Comparison of ENCODE assay signal across 1 cellular context in genomic region chr6:138692058-138692977, GRCh38.
A peak's percentile ranks its signal among the peaks of the same experiment; 100 is the strongest.
TF ChIP-seq lines count a peak whose summit lies in the region.

No MANE protein-coding gene starts in this region.

TF ChIP-seq in HepG2, 621 proteins besides CTCF, POLR2A, EP300 and RAD21 (continued from another document and continues in another):
- TF ChIP-seq GRHL1 (CRISPR knock-in tag; conservative IDR thresholded peaks at IDR 0.05) (no peak), ZNF12 (CRISPR knock-in tag; IDR thresholded peaks at IDR 0.05) (no peak), ZNF761 (CRISPR knock-in tag; conservative IDR thresholded peaks at IDR 0.05) (0 out of 2 replicates have a peak, but pooled peaks have one; percentile 3), ZNF296 (CRISPR knock-in tag; conservative IDR thresholded peaks at IDR 0.05) (no peak), ZFP36 (IDR thresholded peaks at IDR 0.05; ENCODE audit: borderline replicate concordance, low read depth, low read length, partially characterized antibody) (no peak), GABPB1 (CRISPR knock-in tag; IDR thresholded peaks at IDR 0.05) (peak; percentile 51; the same call in 1 of the 2 replicates), HIC2 (CRISPR knock-in tag; IDR thresholded peaks at IDR 0.05; ENCODE audit: low read depth) (no peak), KLF12 (CRISPR knock-in tag; IDR thresholded peaks at IDR 0.05; ENCODE audit: borderline replicate concordance) (no peak), NR2F1 (CRISPR knock-in tag; IDR thresholded peaks at IDR 0.05) (no peak), MZF1 (CRISPR knock-in tag; IDR thresholded peaks at IDR 0.05; ENCODE audit: borderline replicate concordance) (no peak), ZNF639 (CRISPR knock-in tag; conservative IDR thresholded peaks at IDR 0.05) (0 out of 2 replicates have a peak, but pooled peaks have one; percentile 26), NFKBIZ (CRISPR knock-in tag; IDR thresholded peaks at IDR 0.05) (no peak), SUZ12 (IDR thresholded peaks at IDR 0.05; ENCODE audit: low read depth, low read length) (no peak), NPAS2 (CRISPR knock-in tag; IDR thresholded peaks at IDR 0.05; ENCODE audit: borderline replicate concordance) (no peak), IRF1 (CRISPR knock-in tag; IDR thresholded peaks at IDR 0.05; ENCODE audit: low read depth) (no peak), E2F5 (CRISPR knock-in tag; conservative IDR thresholded peaks at IDR 0.05) (no peak), GATAD2A (CRISPR knock-in tag; IDR thresholded peaks at IDR 0.05) (peak; percentile 54), FOXA1 (IDR thresholded peaks at IDR 0.05) (no peak), FOXA1 (CRISPR knock-in tag; IDR thresholded peaks at IDR 0.05) (no peak), ZNF501 (CRISPR knock-in tag; IDR thresholded peaks at IDR 0.05) (peak; percentile 67; the same call in 1 of the 2 replicates), EED (CRISPR knock-in tag; IDR thresholded peaks at IDR 0.05) (no peak; the same call in 1 of the 2 replicates), ZNF251 (CRISPR knock-in tag; IDR thresholded peaks at IDR 0.05) (no peak), ZNF746 (CRISPR knock-in tag; IDR thresholded peaks at IDR 0.05) (no peak), ZNF33A (CRISPR knock-in tag; IDR thresholded peaks at IDR 0.05; ENCODE audit: borderline replicate concordance) (no peak), ZNF205 (CRISPR knock-in tag; IDR thresholded peaks at IDR 0.05) (0 out of 2 replicates have a peak, but pooled peaks have one; percentile 27), ZNF567 (CRISPR knock-in tag; IDR thresholded peaks at IDR 0.05; ENCODE audit: borderline replicate concordance) (no peak), POLR2G (IDR thresholded peaks at IDR 0.05; ENCODE audit: low read depth, low read length) (peak; percentile 47; the same call in 1 of the 2 replicates), TBX2 (CRISPR knock-in tag; IDR thresholded peaks at IDR 0.05; ENCODE audit: borderline replicate concordance) (peak; percentile 45), ATM (IDR thresholded peaks at IDR 0.05; ENCODE audit: borderline replicate concordance) (no peak), ZNF713 (CRISPR knock-in tag; IDR thresholded peaks at IDR 0.05) (no peak), SAFB2 (CRISPR knock-in tag; IDR thresholded peaks at IDR 0.05; ENCODE audit: borderline replicate concordance, low read depth) (no peak), ATF3 (CRISPR knock-in tag; IDR thresholded peaks at IDR 0.05) (no peak; the same call in 1 of the 2 replicates), TERF1 (CRISPR knock-in tag; IDR thresholded peaks at IDR 0.05) (no peak), HMG20A (CRISPR knock-in tag; IDR thresholded peaks at IDR 0.05; ENCODE audit: borderline replicate concordance) (no peak), E2F1 (CRISPR knock-in tag; IDR thresholded peaks at IDR 0.05) (no peak), GLMP (CRISPR knock-in tag; IDR thresholded peaks at IDR 0.05; ENCODE audit: borderline replicate concordance) (no peak), ZFP36L1 (CRISPR knock-in tag; IDR thresholded peaks at IDR 0.05) (no peak), POLR2AphosphoS5 (IDR thresholded peaks at IDR 0.05; ENCODE audit: low read depth, low read length) (no peak; the same call in 1 of the 2 replicates), ZNF597 (CRISPR knock-in tag; IDR thresholded peaks at IDR 0.05) (no peak), ZNF431 (CRISPR knock-in tag; IDR thresholded peaks at IDR 0.05; ENCODE audit: borderline replicate concordance, low read depth) (no peak; the same call in 1 of the 2 replicates), HMG20B (CRISPR knock-in tag; conservative IDR thresholded peaks at IDR 0.05) (no peak), CREM (IDR thresholded peaks at IDR 0.05) (no peak), CREM (CRISPR knock-in tag; IDR thresholded peaks at IDR 0.05) (no peak), JDP2 (CRISPR knock-in tag; IDR thresholded peaks at IDR 0.05; ENCODE audit: borderline replicate concordance) (no peak), ZNF512 (CRISPR knock-in tag; IDR thresholded peaks at IDR 0.05) (no peak), EHMT2 (IDR thresholded peaks at IDR 0.05; ENCODE audit: borderline replicate concordance, low read depth, low read length) (no peak), FOXO1 (CRISPR knock-in tag; IDR thresholded peaks at IDR 0.05) (no peak), SNAPC2 (CRISPR knock-in tag; IDR thresholded peaks at IDR 0.05) (no peak), ARHGAP35 (CRISPR knock-in tag; IDR thresholded peaks at IDR 0.05; ENCODE audit: borderline replicate concordance) (no peak), ZNF75D (CRISPR knock-in tag; IDR thresholded peaks at IDR 0.05; ENCODE audit: borderline replicate concordance) (no peak), RCOR2 (CRISPR knock-in tag; IDR thresholded peaks at IDR 0.05) (no peak), ESRRA (CRISPR knock-in tag; IDR thresholded peaks at IDR 0.05; ENCODE audit: low read depth) (no peak), CHD4 (IDR thresholded peaks at IDR 0.05; ENCODE audit: borderline replicate concordance, low read length) (no peak), TBP (CRISPR knock-in tag; IDR thresholded peaks at IDR 0.05) (no peak), ARID3A (IDR thresholded peaks at IDR 0.05; ENCODE audit: low read depth, low read length) (no peak), RBFOX2 (IDR thresholded peaks at IDR 0.05; ENCODE audit: low read depth, low read length) (peak; percentile 66), ZNF530 (CRISPR knock-in tag; IDR thresholded peaks at IDR 0.05; ENCODE audit: low read depth) (no peak)
